ENCODE assay signal across 19 cellular contexts in the genomic region with DNA sequence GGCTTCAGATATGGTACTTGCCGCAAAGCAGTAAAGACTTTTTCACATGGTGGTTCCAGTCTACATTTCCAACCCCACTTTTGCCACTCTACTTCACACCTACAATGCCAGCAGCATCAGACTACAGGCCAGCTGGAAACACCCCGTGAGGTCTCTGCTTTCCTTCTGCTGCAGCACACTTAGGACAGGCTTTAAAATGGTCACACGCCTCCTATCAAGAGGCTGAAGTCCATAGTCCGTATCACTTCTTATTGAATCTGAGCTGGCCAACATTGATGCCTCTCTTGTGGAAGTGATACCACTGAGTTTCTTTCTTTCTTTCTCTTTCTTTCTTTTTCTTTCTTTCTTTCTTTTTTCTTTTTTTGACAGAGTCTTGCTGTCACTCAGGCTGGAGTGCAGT. TPM values are rescaled to one million over a fixed set of nuclear protein-coding genes. Genes with fewer than 3 reads are reported as not detected.
"Had no signal": no experiment of that assay in that cellular context is flagged by ENCODE, and none has a peak within 500 bp of the region (broad histone marks: within the 10 kb centered on the region; RNA-seq: fewer than 3 reads in every experiment).

No MANE protein-coding gene starts in this region.

- H3K27ac ChIP-seq: HL-60, RWPE1 had no signal

- FAIRE-seq: HTR-8/SVneo had no signal

- H3K9me3 ChIP-seq: SK-N-SH had no signal

- H3K9ac ChIP-seq: SK-N-SH had no signal

- H3K4me2 ChIP-seq: SK-N-SH had no signal

- DNase-seq: KBM-7, NCI-H1092, NCI-H1105 treated with DMSO at 0.1 percent for 48 hours, NCI-H1417 treated with DMSO at 0.1 percent for 48 hours, NCI-H187, NCI-H2029, NCI-H2081 treated with DMSO at 0.1 percent for 48 hours, NCI-H2171, NCI-H226, NCI-H446, NCI-H510A, NCI-H524 treated with DMSO at 0.1 percent for 48 hours, NCI-H69, NCI-H774, SHP77, SK-N-SH had no signal

RNA-seq across cellular contexts. Expression of a gene that starts 59.8 kb away (rescaled TPM):
- polyA plus RNA-seq: SK-N-SH had no signal
